9 cellular contexts compared by ENCODE assay signal in genomic region chr2:127086800-127087737, GRCh38. TPM values are rescaled to one million over a fixed set of nuclear protein-coding genes. Genes with fewer than 3 reads are reported as not detected.
DNase-seq lines count a peak whose midpoint lies in the region; ATAC-seq lines count a peak whose summit lies in the region.
"Had no signal": no experiment of that assay in that cellular context is flagged by ENCODE, and none has a peak within 500 bp of the region (broad histone marks: within the 10 kb centered on the region; RNA-seq: fewer than 3 reads in every experiment).

No MANE protein-coding gene starts in this region.

- no peak overlapping the region for H3K4me3 Mint-ChIP-seq in activated T-helper 17 cell treated with anti-CD3 and anti-CD28 coated beads, Interleukin-2, amount 50 U/mL, for 72 hours
- H3K4me3 Mint-ChIP-seq: activated naive CD4-positive, alpha-beta T cell treated with anti-CD3 and anti-CD28 coated beads, Interleukin-2, amount 50 U/mL, for 24 hours had no signal

- H3K36me3 Mint-ChIP-seq in activated T-helper 17 cell treated with anti-CD3 and anti-CD28 coated beads, Interleukin-2, amount 50 U/mL, for 72 hours (ENCODE audit: low read depth): no peaks in the 10 kb centered on the region
- H3K36me3 Mint-ChIP-seq: activated naive CD4-positive, alpha-beta T cell treated with anti-CD3 and anti-CD28 coated beads, Interleukin-2, amount 50 U/mL, for 24 hours had no signal

- no peaks in the 10 kb centered on the region for H3K27me3 Mint-ChIP-seq in activated T-helper 17 cell treated with anti-CD3 and anti-CD28 coated beads, Interleukin-2, amount 50 U/mL, for 72 hours
- H3K27me3 Mint-ChIP-seq: activated naive CD4-positive, alpha-beta T cell treated with anti-CD3 and anti-CD28 coated beads, Interleukin-2, amount 50 U/mL, for 24 hours had no signal

- peak overlapping the region; percentile 36 for H3K27ac Mint-ChIP-seq in activated T-helper 17 cell treated with anti-CD3 and anti-CD28 coated beads, Interleukin-2, amount 50 U/mL, for 72 hours

- H3K4me1 Mint-ChIP-seq in activated T-helper 17 cell treated with anti-CD3 and anti-CD28 coated beads, Interleukin-2, amount 50 U/mL, for 72 hours: peaks cover 12% of the 10 kb centered on the region

- ATAC-seq in GM19397 (IDR thresholded peaks at IDR 0.05; ENCODE audit: unreplicated experiment): peak; percentile 78
- peak; percentile 70 for ATAC-seq in HG03432 (IDR thresholded peaks at IDR 0.05; ENCODE audit: unreplicated experiment)
- ATAC-seq in activated T-helper 17 cell treated with anti-CD3 and anti-CD28 coated beads, Interleukin-2, amount 50 U/mL, for 72 hours (replicated peaks): no peak

- DNase-seq in AG08395 (ENCODE audit: low spot score) (peak; percentile 44), hepatic stellate cell (ENCODE audit: low spot score) (peak; percentile 84), smooth muscle cell of the brain vasculature (ENCODE audit: low read depth, low spot score) (peak; percentile 92)
- no peak for DNase-seq in activated CD8-positive, alpha-beta memory T cell treated with anti-CD3 and anti-CD28 coated beads, Interleukin-2, amount 50 U/mL, for 4 hours
- no peak for DNase-seq in stimulated activated naive CD4-positive, alpha-beta T cell treated with Interleukin-2 at 50 U/mL for 16 hours (lab: John Stamatoyannopoulos, UW)

- no peaks in the 10 kb centered on the region for H3K9me3 Mint-ChIP-seq in activated T-helper 17 cell treated with anti-CD3 and anti-CD28 coated beads, Interleukin-2, amount 50 U/mL, for 72 hours
- H3K9me3 Mint-ChIP-seq: activated naive CD4-positive, alpha-beta T cell treated with anti-CD3 and anti-CD28 coated beads, Interleukin-2, amount 50 U/mL, for 24 hours had no signal

RNA-seq across cellular contexts. Expression of gene BIN1, which starts 19.9 kb away (rescaled TPM):
- 100 to 1,000 TPM in 1 of 2 donors, 10 to 100 TPM in 1; 84.0 to 110 TPM for total RNA-seq in activated T-helper 17 cell treated with anti-CD3 and anti-CD28 coated beads, Interleukin-2, amount 50 U/mL, for 72 hours

Comparison
In these comparisons a context has a peak if more than half of its experiments do, and no peak if none do; other contexts are left out.
1. DNase-seq: peak in AG08395 (single experiment), hepatic stellate cell (single experiment) and smooth muscle cell of the brain vasculature (single experiment); none in activated CD8-positive, alpha-beta memory T cell treated with anti-CD3 and anti-CD28 coated beads, Interleukin-2, amount 50 U/mL, for 4 hours (single experiment) and stimulated activated naive CD4-positive, alpha-beta T cell treated with Interleukin-2 at 50 U/mL for 16 hours (single experiment).